Comparison of ENCODE assay signal across 8 cellular contexts in the genomic region with DNA sequence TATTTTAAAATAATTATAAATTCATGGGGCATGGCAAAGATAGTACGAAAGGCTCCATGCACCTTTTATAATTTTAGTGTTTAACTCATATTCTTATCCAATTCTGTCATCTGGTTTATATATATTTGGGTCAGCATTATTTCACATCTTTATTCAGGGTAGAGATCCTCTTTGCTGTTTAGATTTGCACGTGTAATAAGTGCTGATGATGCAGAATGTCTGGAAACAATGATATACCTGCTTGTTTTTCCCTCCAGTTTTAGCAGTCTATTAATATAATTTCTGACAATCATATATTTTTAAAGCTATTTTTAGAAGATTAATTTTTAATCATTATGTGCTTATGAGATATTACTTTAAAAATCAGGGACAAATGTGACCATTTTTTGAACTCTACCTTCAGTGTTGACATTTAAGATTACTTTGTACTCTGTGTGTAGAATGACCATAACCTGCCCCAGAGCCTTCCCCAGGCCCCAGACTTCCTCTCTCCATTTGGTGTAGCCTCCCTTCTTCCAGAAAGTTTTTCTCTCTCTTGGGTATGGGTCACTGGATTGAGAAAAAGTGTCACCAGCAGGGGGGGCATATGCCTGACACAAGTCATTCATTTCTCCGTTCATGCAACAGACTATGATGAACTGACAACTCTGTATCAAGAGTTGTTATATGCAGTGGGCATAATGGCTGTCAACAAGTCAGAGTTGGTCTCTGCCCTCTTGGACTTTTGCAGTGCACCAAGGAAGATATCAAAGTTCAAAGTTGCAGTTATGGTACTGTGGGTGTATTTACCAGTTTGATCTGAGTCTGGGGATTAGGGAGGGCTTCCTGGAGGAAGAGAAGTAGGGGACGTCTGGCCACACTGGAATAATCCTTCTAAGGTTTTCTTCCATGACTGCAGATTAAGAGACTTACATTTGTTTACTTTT.
DNase-seq lines count a peak whose midpoint lies in the region; ATAC-seq and TF ChIP-seq lines count a peak whose summit lies in the region.

No MANE protein-coding gene starts in this region.

- no peak overlapping the region for H3K27ac Mint-ChIP-seq in glutamatergic neuron (ENCODE audit: unreplicated experiment)

- H3K4me3 ChIP-seq in AG04449 (ENCODE audit: low read depth, low read length), result no peak overlapping the region

- TF ChIP-seq CTCF in AG04449 (IDR thresholded peaks at IDR 0.05; ENCODE audit: insufficient read depth, low read length, missing control alignments), result peak; percentile 14
- peak; percentile 52 for TF ChIP-seq CTCF in GM12873 (IDR thresholded peaks at IDR 0.05; ENCODE audit: insufficient read depth, low read depth, low read length, missing control alignments)
- peak; percentile 50 for TF ChIP-seq CTCF in glutamatergic neuron (IDR thresholded peaks at IDR 0.05; ENCODE audit: partially characterized antibody, unreplicated experiment)

- no peaks in the 10 kb centered on the region for H3K4me1 Mint-ChIP-seq in glutamatergic neuron (ENCODE audit: low read depth, unreplicated experiment)

- no peaks in the 10 kb centered on the region for H3K9me3 Mint-ChIP-seq in glutamatergic neuron (ENCODE audit: unreplicated experiment)

- no peaks in the 10 kb centered on the region for H3K27me3 Mint-ChIP-seq in glutamatergic neuron (ENCODE audit: unreplicated experiment)

- CTCF ChIA-PET in AG04449 (lab: Yijun Ruan, JAX), result interaction anchor here (0.9 to 18.2 kb wide), 23 partner anchors 9 to 550 kb away, joined by 3 to 415 read pairs (median 5); no protein-coding TSS in a partner anchor

- POLR2A ChIA-PET in AG04449 (lab: Yijun Ruan, JAX), result no interaction called here

- DNase-seq in AG04449 (ENCODE audit: low read depth, low spot score), result no peak
- peak; percentile 18 for DNase-seq in RKO (ENCODE audit: low spot score)
- DNase-seq in glutamatergic neuron, result peak; percentile 21
- no peak for DNase-seq in mucosa of gallbladder (ENCODE audit: low spot score)
- DNase-seq in C1 segment of cervical spinal cord (lab: John Stamatoyannopoulos, UW), result no peak

- no peak overlapping the region for H3K4me3 Mint-ChIP-seq in glutamatergic neuron (ENCODE audit: unreplicated experiment)

- no peak for ATAC-seq in HG03045 (IDR thresholded peaks at IDR 0.05; ENCODE audit: unreplicated experiment)
- ATAC-seq in HG02870 (IDR thresholded peaks at IDR 0.05; ENCODE audit: unreplicated experiment), result no peak

- no peaks in the 10 kb centered on the region for H3K36me3 Mint-ChIP-seq in glutamatergic neuron (ENCODE audit: unreplicated experiment)

Comparison
In these comparisons a context has a peak if more than half of its experiments do, and no peak if none do; other contexts are left out.
1. DNase-seq: peak in RKO (single experiment) and glutamatergic neuron (single experiment); none in AG04449 (single experiment), mucosa of gallbladder (single experiment) and C1 segment of cervical spinal cord (0 of 14).
2. Peak in every context shown above with its lines, with median percentiles within 50 percentile points of each other: CTCF ChIP-seq.